In genomic region chr3:123380261-123380660, GRCh38 we compare ENCODE assay signal across 18 cellular contexts.
"Had no signal": no experiment of that assay in that cellular context is flagged by ENCODE, and none has a peak within 500 bp of the region (broad histone marks: within the 10 kb centered on the region; RNA-seq: fewer than 3 reads in every experiment).

No MANE protein-coding gene starts in this region.

- H3K27me3 ChIP-seq: SJCRH30 had no signal

- H3K9me3 ChIP-seq: psoas muscle, SJCRH30 had no signal

- H3K27ac ChIP-seq: brain microvascular endothelial cell, epithelial cell of prostate, psoas muscle, SJCRH30, WERI-Rb-1 had no signal

- H3K4me1 ChIP-seq: psoas muscle had no signal

- DNase-seq: activated CD4-positive, alpha-beta T cell treated with anti-CD3 and anti-CD28 coated beads for 48 hours; activated CD8-positive, alpha-beta memory T cell treated with anti-CD3 and anti-CD28 coated beads, Interleukin-2, amount 50 U/mL, for 4 hours; activated CD8-positive, alpha-beta T cell treated with anti-CD3 and anti-CD28 coated beads, Interleukin-2, amount 10 ng/mL, durations not matched to agents 7 days and 5 days; activated naive CD8-positive, alpha-beta T cell treated with anti-CD3 and anti-CD28 coated beads for 36 hours; activated T-cell treated with anti-CD3 and anti-CD28 coated beads, Interleukin-2, amount 50 U/mL, for 72 hours; amygdala; brain microvascular endothelial cell; dermis blood vessel endothelial cell; effector memory CD8-positive, alpha-beta T cell; mesendoderm; nephron progenitor cell; psoas muscle; SJCRH30; substantia nigra; T-helper 17 cell; WERI-Rb-1 had no signal

- ATAC-seq: activated CD8-positive, alpha-beta T cell treated with anti-CD3 and anti-CD28 coated beads, Interleukin-2, amount 10 ng/mL, durations not matched to agents 7 days and 5 days; activated T-cell treated with anti-CD3 and anti-CD28 coated beads, Interleukin-2, amount 50 U/mL, for 72 hours; effector memory CD8-positive, alpha-beta T cell; psoas muscle; stimulated activated memory B cell treated with anti-CD40 and anti-IgM and Interleukin-4, amounts not matched to agents 10 μg/mL and 1 μg/mL and 100 μg/mL, for 72 hours; T-helper 17 cell had no signal

- H3K36me3 ChIP-seq: brain microvascular endothelial cell, SJCRH30, WERI-Rb-1 had no signal

- H3K4me3 ChIP-seq: psoas muscle, SJCRH30 had no signal
